Comparison of ENCODE assay signal across 26 cellular contexts in the genomic region with DNA sequence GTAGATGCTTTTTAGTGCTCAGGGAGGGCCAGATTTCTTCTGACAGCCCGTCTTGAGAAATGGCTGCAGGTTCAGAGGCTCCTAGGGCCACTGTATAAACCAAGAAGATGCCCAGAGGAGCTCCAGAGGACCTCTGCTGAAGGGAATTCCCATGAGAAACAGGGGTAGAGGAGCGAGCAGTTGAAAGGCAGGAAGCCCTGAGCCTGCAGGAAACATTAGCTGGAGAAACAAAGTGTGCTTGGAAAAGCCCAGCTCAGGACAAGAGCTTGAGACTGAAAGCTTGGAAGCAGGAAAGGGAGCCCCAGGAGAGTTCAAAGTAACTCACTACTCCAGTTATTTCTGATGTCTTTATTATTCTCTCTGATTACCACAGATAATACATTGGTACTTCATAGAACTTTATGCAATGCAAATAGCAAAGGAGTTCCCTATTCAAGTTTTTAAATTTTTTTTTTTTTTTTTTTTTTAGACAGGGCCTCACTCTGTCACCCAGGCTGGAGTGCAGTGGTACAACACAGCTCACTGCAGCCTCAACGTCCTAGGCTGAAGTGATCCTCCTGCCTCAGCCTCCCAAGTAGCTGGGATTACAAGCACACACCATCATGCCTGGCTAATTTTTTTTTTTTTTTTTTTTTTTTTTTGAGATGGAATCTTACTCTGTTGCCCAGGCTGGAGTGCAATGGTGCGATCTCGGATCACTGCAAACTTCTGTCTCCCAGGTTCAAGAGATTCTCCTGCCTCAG. TPM values are rescaled to one million over a fixed set of nuclear protein-coding genes. Genes with fewer than 3 reads are reported as not detected.
DNase-seq lines count a peak whose midpoint lies in the region; ATAC-seq, FAIRE-seq and TF ChIP-seq lines count a peak whose summit lies in the region.
"Had no signal": no experiment of that assay in that cellular context is flagged by ENCODE, and none has a peak within 500 bp of the region (broad histone marks: within the 10 kb centered on the region; RNA-seq: fewer than 3 reads in every experiment).

No MANE protein-coding gene starts in this region.

- intact Hi-C loops in heart left ventricle (cut with DNase I): loop anchor here in 1 of 10 donors (2.0 kb wide), 1 partner anchor 17 kb away; no protein-coding TSS in a partner anchor

- peak overlapping the region; percentile 59; the same call in 1 of the 2 replicates for H3K27ac ChIP-seq in GM23338 (ENCODE audit: low read depth)
- peak overlapping the region; percentile 48; the same call in 1 of the 2 replicates for H3K27ac ChIP-seq in SK-N-MC
- peak overlapping the region in 11 of 12 donors; percentile 16 to 68 (median 39) for H3K27ac ChIP-seq in heart left ventricle
- peak overlapping the region; percentile 32 for H3K27ac ChIP-seq in neural progenitor cell
- H3K27ac ChIP-seq: breast epithelium, upper lobe of right lung had no signal

- H3K9me2 ChIP-seq in GM23338 (ENCODE audit: insufficient read depth): no peaks in the 10 kb centered on the region

- H3K9me3 ChIP-seq in SK-N-MC (ENCODE audit: low read depth, low read length) (no peaks in the 10 kb centered on the region), heart left ventricle (no peaks in the 10 kb centered on the region), neural progenitor cell (ENCODE audit: low read depth) (no peaks in the 10 kb centered on the region)
- H3K9me3 ChIP-seq: breast epithelium, HAP-1, upper lobe of right lung had no signal

- H4K20me1 ChIP-seq in GM23338 (replicated peaks; ENCODE audit: insufficient read depth) (no peaks in the 10 kb centered on the region), neural progenitor cell (ENCODE audit: low read depth) (no peaks in the 10 kb centered on the region)

- peak overlapping the region; percentile 84 for H2AFZ ChIP-seq in GM23338
- H2AFZ ChIP-seq in neural progenitor cell (replicated peaks): peak overlapping the region; percentile 46

- no peaks in the 10 kb centered on the region for H3K27me3 ChIP-seq in GM23338 (ENCODE audit: insufficient read depth)
- no peaks in the 10 kb centered on the region for H3K27me3 ChIP-seq in heart left ventricle
- no peaks in the 10 kb centered on the region for H3K27me3 ChIP-seq in neural progenitor cell
- H3K27me3 ChIP-seq: breast epithelium, upper lobe of right lung had no signal

- TF ChIP-seq POLR2A in heart left ventricle (IDR thresholded peaks at IDR 0.05) (no peak), H54 (IDR thresholded peaks at IDR 0.05; ENCODE audit: low read depth, low read length) (no peak)

- no peak overlapping the region for H3K9ac ChIP-seq in SK-N-MC (ENCODE audit: insufficient read length)
- no peak overlapping the region for H3K9ac ChIP-seq in neural progenitor cell

- no peaks in the 10 kb centered on the region for H3K36me3 ChIP-seq in GM23338 (ENCODE audit: insufficient read depth)
- no peaks in the 10 kb centered on the region for H3K36me3 ChIP-seq in SK-N-MC (ENCODE audit: insufficient read depth, low read length)
- peaks cover 0 to 34% (median 29%) of the 10 kb centered on the region in 9 donors for H3K36me3 ChIP-seq in heart left ventricle
- no peaks in the 10 kb centered on the region for H3K36me3 ChIP-seq in neural progenitor cell
- H3K36me3 ChIP-seq: breast epithelium, HAP-1 had no signal

- POLR2A ChIA-PET in activated CD4-positive, alpha-beta T cell treated with anti-CD3 and anti-CD28 coated beads, Interleukin-2, amount 10 ng/mL, durations not matched to agents 7 days and 5 days (lab: Charles Lee): no interaction called here

- H3K4me3 Mint-ChIP-seq in GM23338 (no peak overlapping the region), neural progenitor cell (no peak overlapping the region)
- H3K4me3 Mint-ChIP-seq in activated CD4-positive, alpha-beta T cell treated with anti-CD3 and anti-CD28 coated beads, Interleukin-2, amount 10 ng/mL, durations not matched to agents 7 days and 5 days: no peak overlapping the region
- H3K4me3 Mint-ChIP-seq: dendritic cell treated with granulocyte-macrophage colony-stimulating factor and Interleukin-4, amounts not matched to agents 40 ng/mL and 50 ng/mL, for 4 days; T-cell had no signal

- peaks cover 16% of the 10 kb centered on the region for H3K4me1 Mint-ChIP-seq in GM23338
- peaks cover 26% of the 10 kb centered on the region for H3K4me1 Mint-ChIP-seq in neural progenitor cell
- no peaks in the 10 kb centered on the region for H3K4me1 Mint-ChIP-seq in activated CD4-positive, alpha-beta T cell treated with anti-CD3 and anti-CD28 coated beads, Interleukin-2, amount 10 ng/mL, durations not matched to agents 7 days and 5 days
- H3K4me1 Mint-ChIP-seq: T-cell had no signal

- H3K27me3 Mint-ChIP-seq in GM23338 (ENCODE audit: insufficient read depth, low read depth, poor library complexity): peaks cover 6% of the 10 kb centered on the region
- peaks cover 5% of the 10 kb centered on the region for H3K27me3 Mint-ChIP-seq in neural progenitor cell (ENCODE audit: insufficient read depth, low read depth)
- H3K27me3 Mint-ChIP-seq in activated CD4-positive, alpha-beta T cell treated with anti-CD3 and anti-CD28 coated beads, Interleukin-2, amount 10 ng/mL, durations not matched to agents 7 days and 5 days: peaks cover 3% of the 10 kb centered on the region
- H3K27me3 Mint-ChIP-seq: T-cell had no signal

- peaks cover 6% of the 10 kb centered on the region; the same call in 2 of the 3 replicates for H3K36me3 Mint-ChIP-seq in GM23338 (ENCODE audit: low read depth)
- peaks cover 4% of the 10 kb centered on the region for H3K36me3 Mint-ChIP-seq in neural progenitor cell
- peaks cover 26% of the 10 kb centered on the region for H3K36me3 Mint-ChIP-seq in activated CD4-positive, alpha-beta T cell treated with anti-CD3 and anti-CD28 coated beads, Interleukin-2, amount 10 ng/mL, durations not matched to agents 7 days and 5 days (ENCODE audit: low read depth)

- WGBS in heart left ventricle, 4 donors: 66 to 77% (median 69%) methylated on average over 5 of the region's 5 CpGs

- no peak for FAIRE-seq in H54 (lab: Jason Lieb, UNC)
- FAIRE-seq: kidney had no signal

- H3K27ac Mint-ChIP-seq in GM23338: no peak overlapping the region; the same call in 1 of the 2 replicates
- H3K27ac Mint-ChIP-seq in neural progenitor cell: peak overlapping the region; percentile 10
- no peak overlapping the region for H3K27ac Mint-ChIP-seq in activated CD4-positive, alpha-beta T cell treated with anti-CD3 and anti-CD28 coated beads, Interleukin-2, amount 10 ng/mL, durations not matched to agents 7 days and 5 days
- H3K27ac Mint-ChIP-seq: activated T-helper 2 cell treated with anti-CD3 and anti-CD28 coated beads, Interferon-gamma antibody, Interleukin-2, Interleukin-4, amounts not matched to agents 10 μg/mL and 5 μg/mL and 100 μg/mL, durations not matched to agents 14 hours and 24 hours and 36 hours; dendritic cell treated with granulocyte-macrophage colony-stimulating factor and Interleukin-4, amounts not matched to agents 40 ng/mL and 50 ng/mL, for 4 days; T-cell had no signal

- DNase-seq in GM23338 (ENCODE audit: low spot score) (peak; percentile 14), SK-N-MC (ENCODE audit: low read depth, low spot score) (no peak), heart left ventricle (peak in 2 of 5 donors; percentile 37 to 41), neural progenitor cell (ENCODE audit: low spot score) (peak; percentile 18), H54 (ENCODE audit: insufficient read length, low spot score) (no peak)
- DNase-seq in activated CD4-positive, alpha-beta T cell treated with anti-CD3 and anti-CD28 coated beads, Interleukin-2, amount 10 ng/mL, durations not matched to agents 7 days and 5 days: no peak
- DNase-seq: activated CD4-positive, alpha-beta T cell treated with anti-CD3 and anti-CD28 coated beads, Interleukin-2, amount 50 U/mL, for 1 hour; activated CD8-positive, alpha-beta memory T cell treated with anti-CD3 and anti-CD28 coated beads, Interleukin-2, amount 50 U/mL, for 4 hours; DMS79 treated with DMSO at 0.1 percent for 48 hours; foreskin melanocyte; kidney; NCI-H1436 treated with DMSO at 0.1 percent for 48 hours; NCI-H2171 treated with DMSO at 0.1 percent for 48 hours; NCI-H748 treated with DMSO at 0.1 percent for 48 hours; SHP77 treated with DMSO at 0.1 percent for 48 hours; stimulated activated CD4-positive, alpha-beta T cell treated with anti-CD3 and anti-CD28 coated beads, Interleukin-12 subunit alpha, Interleukin-12 subunit beta, amount 100 ng/mL, for 4 hours; T-cell; upper lobe of right lung had no signal

- TF ChIP-seq CTCF in GM23338 (conservative IDR thresholded peaks at IDR 0.05; ENCODE audit: low read depth in 2 of 2) (no peak), heart left ventricle (IDR thresholded peaks at IDR 0.05) (no peak), neural progenitor cell (IDR thresholded peaks at IDR 0.05) (no peak)

- H3K9me3 Mint-ChIP-seq in GM23338: no peaks in the 10 kb centered on the region
- H3K9me3 Mint-ChIP-seq in neural progenitor cell: no peaks in the 10 kb centered on the region
- no peaks in the 10 kb centered on the region for H3K9me3 Mint-ChIP-seq in activated CD4-positive, alpha-beta T cell treated with anti-CD3 and anti-CD28 coated beads, Interleukin-2, amount 10 ng/mL, durations not matched to agents 7 days and 5 days
- H3K9me3 Mint-ChIP-seq: activated T-helper 2 cell treated with anti-CD3 and anti-CD28 coated beads, Interferon-gamma antibody, Interleukin-2, Interleukin-4, amounts not matched to agents 10 μg/mL and 5 μg/mL and 100 μg/mL, durations not matched to agents 14 hours and 24 hours and 36 hours; dendritic cell treated with granulocyte-macrophage colony-stimulating factor and Interleukin-4, amounts not matched to agents 40 ng/mL and 50 ng/mL, for 4 days; T-cell had no signal

- H3K79me2 ChIP-seq in GM23338 (replicated peaks; ENCODE audit: insufficient read depth) (no peaks in the 10 kb centered on the region), neural progenitor cell (ENCODE audit: low read depth) (no peaks in the 10 kb centered on the region)

- CTCF ChIA-PET in activated CD4-positive, alpha-beta T cell treated with anti-CD3 and anti-CD28 coated beads, Interleukin-2, amount 10 ng/mL, durations not matched to agents 7 days and 5 days (lab: Charles Lee): interaction anchor here (0.6 to 1.5 kb wide), 7 partner anchors 13 to 1197 kb away, joined by 3 to 8 read pairs (median 4); a partner anchor contains a TSS

- H3K4me2 ChIP-seq in GM23338 (no peak overlapping the region), neural progenitor cell (no peak overlapping the region)

- peak; percentile 39; the same call in 2 of the 3 replicates for ATAC-seq in GM23338
- ATAC-seq in heart left ventricle: peak; percentile 44 to 80 (median 58)
- ATAC-seq in HG03469 (IDR thresholded peaks at IDR 0.05; ENCODE audit: unreplicated experiment): no peak
- no peak for ATAC-seq in GM19455 (IDR thresholded peaks at IDR 0.05; ENCODE audit: unreplicated experiment)
- ATAC-seq: T-cell, upper lobe of right lung had no signal

- H3K4me1 ChIP-seq in GM23338 (ENCODE audit: insufficient read depth): peaks cover 5% of the 10 kb centered on the region; the same call in 1 of the 2 replicates
- peaks cover 0 to 41% (median 18%) of the 10 kb centered on the region in 12 donors for H3K4me1 ChIP-seq in heart left ventricle
- H3K4me1 ChIP-seq in neural progenitor cell: peaks cover 19% of the 10 kb centered on the region
- H3K4me1 ChIP-seq: breast epithelium had no signal

- H3F3A ChIP-seq in GM23338 (replicated peaks; ENCODE audit: low read depth) (no peaks in the 10 kb centered on the region), neural progenitor cell (ENCODE audit: low read depth) (no peaks in the 10 kb centered on the region)

- H3K4me3 ChIP-seq in GM23338: no peak overlapping the region
- H3K4me3 ChIP-seq in SK-N-MC: no peak overlapping the region
- no peak overlapping the region for H3K4me3 ChIP-seq in heart left ventricle
- no peak overlapping the region for H3K4me3 ChIP-seq in neural progenitor cell
- H3K4me3 ChIP-seq: breast epithelium, HAP-1, upper lobe of right lung had no signal

RNA-seq across cellular contexts. Expression of a gene that starts 16.5 kb away (rescaled TPM):
- 2.0 and 2.9 TPM in 2 replicates for total RNA-seq in GM23338 (2014; rRNA removed; shearing (Covaris generic))
- polyA plus RNA-seq in GM23338 (2016; fragmentation: Nextera tagmentation; extraction: Ambion mirVana): 2.2 and 2.3 TPM in 2 replicates
- 10 to 100 TPM; 23.6 to 60.1 (median 34.9) TPM for total RNA-seq in heart left ventricle
- polyA plus RNA-seq in heart left ventricle: 10 to 100 TPM; 18.2 to 50.7 TPM
- 2.4 and 3.4 TPM in 2 replicates for total RNA-seq in neural progenitor cell (ENCODE audit: low replicate concordance)
- 10 to 100 TPM; 13.7 to 15.4 TPM for total RNA-seq in activated CD4-positive, alpha-beta T cell treated with anti-CD3 and anti-CD28 coated beads, Interleukin-2, amount 10 ng/mL, durations not matched to agents 7 days and 5 days

RNA-seq across cellular contexts. Expression of a gene that starts 27.0 kb away (rescaled TPM):
- total RNA-seq in GM23338 (2014; rRNA removed; shearing (Covaris generic)): 85.4 and 119 TPM in 2 replicates
- 256 and 279 TPM in 2 replicates for polyA plus RNA-seq in GM23338 (2016; fragmentation: Nextera tagmentation; extraction: Ambion mirVana)
- total RNA-seq in heart left ventricle: 100 to 1,000 TPM in 1 of 9 donors, 10 to 100 TPM in 8; 53.8 to 130 (median 72.3) TPM
- 100 to 1,000 TPM in 1 of 2 donors, 10 to 100 TPM in 1; 93.8 to 140 TPM for polyA plus RNA-seq in heart left ventricle
- 79.8 and 84.3 TPM in 2 replicates for total RNA-seq in neural progenitor cell (ENCODE audit: low replicate concordance)
- total RNA-seq in activated CD4-positive, alpha-beta T cell treated with anti-CD3 and anti-CD28 coated beads, Interleukin-2, amount 10 ng/mL, durations not matched to agents 7 days and 5 days: 10 to 100 TPM; 60.8 to 70.5 TPM

RNA-seq across cellular contexts. Expression of a gene that starts 30.1 kb away (rescaled TPM):
- 0.08 TPM in 1 of 2 replicates, not detected in the other for total RNA-seq in GM23338 (2014; rRNA removed; shearing (Covaris generic))
- polyA plus RNA-seq in GM23338 (2016; fragmentation: Nextera tagmentation; extraction: Ambion mirVana) (0.08 TPM in 1 of 2 replicates, not detected in the other), heart left ventricle (under 1 TPM in 1 of 2 donors, not detected in 1; 0.08 TPM)
- total RNA-seq in heart left ventricle (under 1 TPM in 4 of 9 donors, not detected in 5; 0.08 to 0.20 (median 0.15) TPM), neural progenitor cell (ENCODE audit: low replicate concordance) (not detected in 2 replicates)
- under 1 TPM; 0.35 to 0.44 TPM for total RNA-seq in activated CD4-positive, alpha-beta T cell treated with anti-CD3 and anti-CD28 coated beads, Interleukin-2, amount 10 ng/mL, durations not matched to agents 7 days and 5 days
- total RNA-seq: breast epithelium, renal cortical epithelial cell had no signal
- polyA plus RNA-seq: neural cell had no signal

Comparison
In these comparisons a context has a peak if more than half of its experiments do, and no peak if none do; other contexts are left out.
1. ATAC-seq: peak in GM23338 (single experiment) and heart left ventricle (4 of 4); none in HG03469 (single experiment) and GM19455 (single experiment).
2. DNase-seq: peak in GM23338 (single experiment) and neural progenitor cell (single experiment); none in SK-N-MC (single experiment), H54 (single experiment) and activated CD4-positive, alpha-beta T cell treated with anti-CD3 and anti-CD28 coated beads, Interleukin-2, amount 10 ng/mL, durations not matched to agents 7 days and 5 days (single experiment).
3. Peak in every context shown above with its lines, with median percentiles within 50 percentile points of each other: H3K27ac ChIP-seq.